Comparison of ENCODE assay signal across 27 cellular contexts in genomic region chr9:98530275-98530674, GRCh38.
"Had no signal": no experiment of that assay in that cellular context is flagged by ENCODE, and none has a peak within 500 bp of the region (broad histone marks: within the 10 kb centered on the region; RNA-seq: fewer than 3 reads in every experiment).

No MANE protein-coding gene starts in this region.

- DNase-seq: stimulated activated CD4-positive, alpha-beta T cell treated with anti-CD3 and anti-CD28 coated beads, Interleukin-2, amount 100 ng/mL, for 48 hours; stimulated activated CD4-positive, alpha-beta T cell treated with anti-CD3 and anti-CD28 coated beads, Interleukin-4, amount 100 ng/mL, for 1 hour; stimulated activated CD4-positive, alpha-beta T cell treated with anti-CD3 and anti-CD28 coated beads, Interleukin-4, amount 100 ng/mL, for 24 hours; stimulated activated CD4-positive, alpha-beta T cell treated with anti-CD3 and anti-CD28 coated beads, Interleukin-4, amount 100 ng/mL, for 4 hours; stimulated activated CD8-positive, alpha-beta memory T cell treated with anti-CD3 and anti-CD28 coated beads, Interleukin-4, amount 100 ng/mL, for 48 hours; stimulated activated naive B cell treated with anti-CD40 and anti-IgM and Interleukin-4, amounts not matched to agents 10 μg/mL and 1 μg/mL and 100 μg/mL, for 72 hours; stimulated activated naive CD4-positive, alpha-beta T cell; stimulated activated naive CD4-positive, alpha-beta T cell treated with Interleukin-2 at 50 U/mL for 16 hours; stimulated activated naive CD8-positive, alpha-beta T cell treated with anti-CD3 and anti-CD28 coated beads, Interleukin-15, amount 100 ng/mL, for 72 hours; stimulated activated naive CD8-positive, alpha-beta T cell treated with anti-CD3 and anti-CD28 coated beads, Interleukin-15, Interleukin-2, amounts not matched to agents 100 U/mL and 50 U/mL, for 24 hours; stomach; testis; tibial artery; transverse colon; trophoblast cell; upper lobe of left lung; upper lobe of right lung; uterus had no signal

- H3K4me3 ChIP-seq: stomach, suprapubic skin, testis, thoracic aorta, thyroid gland, tibial artery, tibial nerve, transverse colon, upper lobe of left lung, upper lobe of right lung, uterus, vagina had no signal

- ATAC-seq: stimulated activated memory B cell treated with anti-CD40 and anti-IgM and Interleukin-4, amounts not matched to agents 10 μg/mL and 1 μg/mL and 100 μg/mL, for 72 hours; stimulated activated naive B cell treated with anti-CD40 and anti-IgM and Interleukin-4, amounts not matched to agents 10 μg/mL and 1 μg/mL and 100 μg/mL, for 72 hours; stimulated activated naive CD8-positive, alpha-beta T cell treated with anti-CD3 and anti-CD28 coated beads, Interleukin-15, amount 100 ng/mL, for 72 hours; stimulated activated naive CD8-positive, alpha-beta T cell treated with anti-CD3 and anti-CD28 coated beads, Interleukin-15, Interleukin-2, amounts not matched to agents 100 U/mL and 50 U/mL, for 24 hours had no signal

- H3K4me1 ChIP-seq: stomach, suprapubic skin, testis, tibial artery, tibial nerve, transverse colon, upper lobe of left lung, upper lobe of right lung, uterus, vagina had no signal

- H3K27ac ChIP-seq: stomach, suprapubic skin, testis, thoracic aorta, tibial artery, tibial nerve, transverse colon, upper lobe of left lung, upper lobe of right lung, uterus, vagina had no signal

- H3K9me3 Mint-ChIP-seq: stimulated activated naive CD8-positive, alpha-beta T cell treated with anti-CD3 and anti-CD28 coated beads, Interleukin-15, amount 100 ng/mL, for 72 hours; stimulated activated naive CD8-positive, alpha-beta T cell treated with anti-CD3 and anti-CD28 coated beads, Interleukin-15, Interleukin-2, amounts not matched to agents 100 ng/mL and 50 ng/mL, for 24 hours; type B pancreatic cell had no signal

- H3K27me3 ChIP-seq: testis, thyroid gland, tibial artery, tibial nerve, transverse colon, upper lobe of left lung, upper lobe of right lung, uterus, vagina had no signal

- H3K27ac Mint-ChIP-seq: stimulated activated effector memory CD8-positive, alpha-beta T cell treated with anti-CD3 and anti-CD28 coated beads, Interleukin-12 subunit alpha, Interleukin-12 subunit beta, amount 100 ng/mL, for 72 hours; stimulated activated memory B cell treated with anti-CD40 and anti-IgM and Interleukin-4, amounts not matched to agents 10 μg/mL and 1 μg/mL and 100 μg/mL, for 72 hours; stimulated activated naive B cell treated with anti-CD40 and anti-IgM and Interleukin-4, amounts not matched to agents 10 μg/mL and 1 μg/mL and 100 μg/mL, for 72 hours; stimulated activated naive CD8-positive, alpha-beta T cell treated with anti-CD3 and anti-CD28 coated beads, Interleukin-15, amount 100 ng/mL, for 72 hours; stimulated activated naive CD8-positive, alpha-beta T cell treated with anti-CD3 and anti-CD28 coated beads, Interleukin-15, Interleukin-2, amounts not matched to agents 100 ng/mL and 50 ng/mL, for 24 hours; type B pancreatic cell had no signal

- H3K4me1 Mint-ChIP-seq: stimulated activated effector memory CD8-positive, alpha-beta T cell treated with anti-CD3 and anti-CD28 coated beads, Interleukin-12 subunit alpha, Interleukin-12 subunit beta, amount 100 ng/mL, for 72 hours; stimulated activated memory B cell treated with anti-CD40 and anti-IgM and Interleukin-4, amounts not matched to agents 10 μg/mL and 1 μg/mL and 100 μg/mL, for 72 hours; stimulated activated naive B cell treated with anti-CD40 and anti-IgM and Interleukin-4, amounts not matched to agents 10 μg/mL and 1 μg/mL and 100 μg/mL, for 72 hours; stimulated activated naive CD8-positive, alpha-beta T cell treated with anti-CD3 and anti-CD28 coated beads, Interleukin-15, amount 100 ng/mL, for 72 hours had no signal

- H3K9me3 ChIP-seq: stomach, suprapubic skin, testis, thoracic aorta, thyroid gland, tibial artery, tibial nerve, transverse colon, upper lobe of left lung, upper lobe of right lung, uterus, vagina had no signal

- H3K36me3 Mint-ChIP-seq: stimulated activated effector memory CD8-positive, alpha-beta T cell treated with anti-CD3 and anti-CD28 coated beads, Interleukin-12 subunit alpha, Interleukin-12 subunit beta, amount 100 ng/mL, for 72 hours; stimulated activated memory B cell treated with anti-CD40 and anti-IgM and Interleukin-4, amounts not matched to agents 10 μg/mL and 1 μg/mL and 100 μg/mL, for 72 hours; stimulated activated naive B cell treated with anti-CD40 and anti-IgM and Interleukin-4, amounts not matched to agents 10 μg/mL and 1 μg/mL and 100 μg/mL, for 72 hours; type B pancreatic cell had no signal

- H3K36me3 ChIP-seq: stomach, suprapubic skin, thoracic aorta, thyroid gland, tibial artery, tibial nerve, transverse colon, upper lobe of left lung, upper lobe of right lung, uterus, vagina had no signal

- H3K4me3 Mint-ChIP-seq: stimulated activated effector memory CD8-positive, alpha-beta T cell treated with anti-CD3 and anti-CD28 coated beads, Interleukin-12 subunit alpha, Interleukin-12 subunit beta, amount 100 ng/mL, for 72 hours; stimulated activated memory B cell treated with anti-CD40 and anti-IgM and Interleukin-4, amounts not matched to agents 10 μg/mL and 1 μg/mL and 100 μg/mL, for 72 hours; stimulated activated naive B cell treated with anti-CD40 and anti-IgM and Interleukin-4, amounts not matched to agents 10 μg/mL and 1 μg/mL and 100 μg/mL, for 72 hours; stimulated activated naive CD8-positive, alpha-beta T cell treated with anti-CD3 and anti-CD28 coated beads, Interleukin-15, amount 100 ng/mL, for 72 hours; stimulated activated naive CD8-positive, alpha-beta T cell treated with anti-CD3 and anti-CD28 coated beads, Interleukin-15, Interleukin-2, amounts not matched to agents 100 ng/mL and 50 ng/mL, for 24 hours; type B pancreatic cell had no signal
